Comparison of ENCODE assay signal across 28 cellular contexts in genomic region chr6:125296461-125296860, GRCh38.
"Had no signal": no experiment of that assay in that cellular context is flagged by ENCODE, and none has a peak within 500 bp of the region (broad histone marks: within the 10 kb centered on the region; RNA-seq: fewer than 3 reads in every experiment).

No MANE protein-coding gene starts in this region.

- FAIRE-seq: islet of Langerhans had no signal

- H3K27ac ChIP-seq: breast epithelium, colonic mucosa, dorsolateral prefrontal cortex, esophagus muscularis mucosa, gastroesophageal sphincter, skin epidermis, transverse colon, uterus had no signal

- H3K9me3 Mint-ChIP-seq: activated naive CD4-positive, alpha-beta T cell treated with anti-CD3 and anti-CD28 coated beads, Interleukin-2, amount 10 ng/mL, durations not matched to agents 7 days and 5 days; central memory CD8-positive, alpha-beta T cell; effector memory CD8-positive, alpha-beta T cell; natural killer cell treated with Interleukin-12 subunit alpha and Interleukin-12 subunit beta and Interleukin-15 and Interleukin-18, amount 100 ng/mL, for 72 hours; stimulated activated effector memory CD8-positive, alpha-beta T cell treated with anti-CD3 and anti-CD28 coated beads, Interleukin-12 subunit alpha, Interleukin-12 subunit beta, amount 100 ng/mL, for 72 hours; stimulated activated naive CD8-positive, alpha-beta T cell treated with anti-CD3 and anti-CD28 coated beads, Interleukin-15, amount 100 ng/mL, for 72 hours had no signal

- H3K27me3 Mint-ChIP-seq: activated naive CD4-positive, alpha-beta T cell treated with anti-CD3 and anti-CD28 coated beads, Interleukin-2, amount 10 ng/mL, durations not matched to agents 7 days and 5 days; central memory CD8-positive, alpha-beta T cell; effector memory CD8-positive, alpha-beta T cell; natural killer cell treated with Interleukin-12 subunit alpha and Interleukin-12 subunit beta and Interleukin-15 and Interleukin-18, amount 100 ng/mL, for 72 hours; progenitor cell of endocrine pancreas; stimulated activated naive CD8-positive, alpha-beta T cell treated with anti-CD3 and anti-CD28 coated beads, Interleukin-15, amount 100 ng/mL, for 72 hours; T-helper 17 cell had no signal

- H3K27me3 ChIP-seq: breast epithelium, colonic mucosa, dorsolateral prefrontal cortex, esophagus muscularis mucosa, gastroesophageal sphincter, transverse colon, uterus had no signal

- H3K4me3 Mint-ChIP-seq: activated naive CD4-positive, alpha-beta T cell treated with anti-CD3 and anti-CD28 coated beads, Interleukin-2, amount 10 ng/mL, durations not matched to agents 7 days and 5 days; activated T-cell treated with anti-CD3 and anti-CD28 coated beads, Interleukin-2, amount 50 U/mL, for 72 hours; central memory CD8-positive, alpha-beta T cell; effector memory CD8-positive, alpha-beta T cell; natural killer cell treated with Interleukin-12 subunit alpha and Interleukin-12 subunit beta and Interleukin-15 and Interleukin-18, amount 100 ng/mL, for 72 hours; stimulated activated effector memory CD8-positive, alpha-beta T cell treated with anti-CD3 and anti-CD28 coated beads, Interleukin-12 subunit alpha, Interleukin-12 subunit beta, amount 100 ng/mL, for 72 hours; stimulated activated naive CD8-positive, alpha-beta T cell treated with anti-CD3 and anti-CD28 coated beads, Interleukin-15, amount 100 ng/mL, for 72 hours; T-helper 17 cell had no signal

- DNase-seq: activated CD4-positive, alpha-beta T cell treated with anti-CD3 and anti-CD28 coated beads for 4 hours; activated CD4-positive, alpha-beta T cell treated with anti-CD3 and anti-CD28 coated beads, Interleukin-2, amount 50 U/mL, for 48 hours; activated CD4-positive, CD25-positive, alpha-beta regulatory T cell; activated effector memory CD4-positive, alpha-beta T cell treated with Interleukin-2 at 50 U/mL for 16 hours; activated naive CD4-positive, alpha-beta T cell treated with anti-CD3 and anti-CD28 coated beads, Interleukin-2, amount 10 ng/mL, durations not matched to agents 7 days and 5 days; activated T-cell treated with anti-CD3 and anti-CD28 coated beads, Interleukin-2, amount 50 U/mL, for 72 hours; aorta; colonic mucosa; dorsolateral prefrontal cortex; effector memory CD8-positive, alpha-beta T cell; head of caudate nucleus; hypothalamus; midbrain; retina; stimulated activated CD4-positive, alpha-beta T cell treated with anti-CD3 and anti-CD28 coated beads, Interleukin-2, amount 100 ng/mL, for 24 hours; stimulated activated naive CD8-positive, alpha-beta T cell treated with anti-CD3 and anti-CD28 coated beads, Interleukin-15, amount 100 ng/mL, for 72 hours; T-helper 17 cell; transverse colon; uterus had no signal

- H3K4me1 ChIP-seq: uterus had no signal

- H3K9me3 ChIP-seq: breast epithelium, colonic mucosa, esophagus muscularis mucosa, gastroesophageal sphincter, transverse colon, uterus had no signal

- H3K36me3 ChIP-seq: breast epithelium, colonic mucosa, uterus had no signal

- H3K4me3 ChIP-seq: breast epithelium, colonic mucosa, dorsolateral prefrontal cortex, esophagus muscularis mucosa, gastroesophageal sphincter, skin epidermis, transverse colon, uterus had no signal

- ATAC-seq: activated T-cell treated with anti-CD3 and anti-CD28 coated beads, Interleukin-2, amount 50 U/mL, for 72 hours; effector memory CD8-positive, alpha-beta T cell; gastroesophageal sphincter; natural killer cell treated with Interleukin-12 subunit alpha and Interleukin-12 subunit beta and Interleukin-15 and Interleukin-18, amount 100 ng/mL, for 72 hours; stimulated activated effector memory CD8-positive, alpha-beta T cell treated with anti-CD3 and anti-CD28 coated beads, Interleukin-12 subunit alpha, Interleukin-12 subunit beta, amount 100 ng/mL, for 72 hours; stimulated activated naive CD8-positive, alpha-beta T cell treated with anti-CD3 and anti-CD28 coated beads, Interleukin-15, amount 100 ng/mL, for 72 hours; T-helper 17 cell had no signal

- H3K27ac Mint-ChIP-seq: activated naive CD4-positive, alpha-beta T cell treated with anti-CD3 and anti-CD28 coated beads, Interleukin-2, amount 10 ng/mL, durations not matched to agents 7 days and 5 days; stimulated activated naive CD8-positive, alpha-beta T cell treated with anti-CD3 and anti-CD28 coated beads, Interleukin-15, amount 100 ng/mL, for 72 hours; T-helper 17 cell had no signal
